In the genomic region with DNA sequence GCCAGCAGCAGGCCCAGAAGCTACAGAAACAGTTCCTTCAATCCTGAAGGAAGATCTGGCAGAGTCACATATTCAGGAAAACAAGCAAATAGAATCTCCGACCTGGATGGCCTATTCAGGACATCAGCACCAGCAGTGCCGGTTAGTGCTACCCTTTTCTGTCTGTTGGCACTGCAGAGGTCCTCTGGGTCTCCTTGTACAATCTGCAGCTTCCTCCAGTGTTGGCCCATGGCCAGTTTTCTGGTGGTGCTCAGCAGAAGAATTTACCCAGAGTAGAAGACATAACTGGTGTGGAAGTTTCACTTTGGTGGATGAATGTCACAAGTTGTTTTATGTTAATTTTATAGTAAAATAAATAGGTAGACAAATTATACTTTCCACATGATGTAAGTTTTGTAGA, we compare ENCODE assay signal across 1 cellular context.
TF ChIP-seq lines count a peak whose summit lies in the region.

No MANE protein-coding gene starts in this region.

TF ChIP-seq in SK-N-SH, 30 proteins besides CTCF, POLR2A, EP300 and RAD21:
- TF ChIP-seq SIN3A (IDR thresholded peaks at IDR 0.05; ENCODE audit: borderline replicate concordance, low read depth, low read length), result no peak
- no peak for TF ChIP-seq TCF12 (IDR thresholded peaks at IDR 0.05)
- TF ChIP-seq EZH2phosphoT487 (IDR thresholded peaks at IDR 0.05; ENCODE audit: borderline replicate concordance, low read depth), result no peak
- TF ChIP-seq, protein P1, sequence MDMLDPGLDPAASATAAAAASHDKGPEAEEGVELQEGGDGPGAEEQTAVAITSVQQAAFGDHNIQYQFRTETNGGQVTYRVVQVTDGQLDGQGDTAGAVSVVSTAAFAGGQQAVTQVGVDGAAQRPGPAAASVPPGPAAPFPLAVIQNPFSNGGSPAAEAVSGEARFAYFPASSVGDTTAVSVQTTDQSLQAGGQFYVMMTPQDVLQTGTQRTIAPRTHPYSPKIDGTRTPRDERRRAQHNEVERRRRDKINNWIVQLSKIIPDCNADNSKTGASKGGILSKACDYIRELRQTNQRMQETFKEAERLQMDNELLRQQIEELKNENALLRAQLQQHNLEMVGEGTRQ (IDR thresholded peaks at IDR 0.05; ENCODE audit: borderline replicate concordance, low read depth, low read length), result no peak
- TF ChIP-seq JUND (IDR thresholded peaks at IDR 0.05), result no peak
- no peak for TF ChIP-seq MXI1 (IDR thresholded peaks at IDR 0.05; ENCODE audit: low read depth, low read length)
- no peak for TF ChIP-seq ELF1 (IDR thresholded peaks at IDR 0.05)
- TF ChIP-seq, protein P2, sequence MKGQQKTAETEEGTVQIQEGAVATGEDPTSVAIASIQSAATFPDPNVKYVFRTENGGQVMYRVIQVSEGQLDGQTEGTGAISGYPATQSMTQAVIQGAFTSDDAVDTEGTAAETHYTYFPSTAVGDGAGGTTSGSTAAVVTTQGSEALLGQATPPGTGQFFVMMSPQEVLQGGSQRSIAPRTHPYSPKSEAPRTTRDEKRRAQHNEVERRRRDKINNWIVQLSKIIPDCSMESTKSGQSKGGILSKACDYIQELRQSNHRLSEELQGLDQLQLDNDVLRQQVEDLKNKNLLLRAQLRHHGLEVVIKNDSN (IDR thresholded peaks at IDR 0.05; ENCODE audit: borderline replicate concordance, low read depth), result no peak
- TF ChIP-seq FOXM1 (IDR thresholded peaks at IDR 0.05; ENCODE audit: low read depth), result no peak
- no peak for TF ChIP-seq ZBTB33 (IDR thresholded peaks at IDR 0.05; ENCODE audit: borderline replicate concordance, low read depth)
- no peak for TF ChIP-seq FOSL2 (IDR thresholded peaks at IDR 0.05; ENCODE audit: borderline replicate concordance, low read depth)
- TF ChIP-seq PBX3 (IDR thresholded peaks at IDR 0.05), result no peak
- TF ChIP-seq RFX5 (IDR thresholded peaks at IDR 0.05; ENCODE audit: low read length), result no peak
- no peak for TF ChIP-seq POLR2AphosphoS5 (IDR thresholded peaks at IDR 0.05; ENCODE audit: low read depth, low read length)
- TF ChIP-seq, protein P3, sequence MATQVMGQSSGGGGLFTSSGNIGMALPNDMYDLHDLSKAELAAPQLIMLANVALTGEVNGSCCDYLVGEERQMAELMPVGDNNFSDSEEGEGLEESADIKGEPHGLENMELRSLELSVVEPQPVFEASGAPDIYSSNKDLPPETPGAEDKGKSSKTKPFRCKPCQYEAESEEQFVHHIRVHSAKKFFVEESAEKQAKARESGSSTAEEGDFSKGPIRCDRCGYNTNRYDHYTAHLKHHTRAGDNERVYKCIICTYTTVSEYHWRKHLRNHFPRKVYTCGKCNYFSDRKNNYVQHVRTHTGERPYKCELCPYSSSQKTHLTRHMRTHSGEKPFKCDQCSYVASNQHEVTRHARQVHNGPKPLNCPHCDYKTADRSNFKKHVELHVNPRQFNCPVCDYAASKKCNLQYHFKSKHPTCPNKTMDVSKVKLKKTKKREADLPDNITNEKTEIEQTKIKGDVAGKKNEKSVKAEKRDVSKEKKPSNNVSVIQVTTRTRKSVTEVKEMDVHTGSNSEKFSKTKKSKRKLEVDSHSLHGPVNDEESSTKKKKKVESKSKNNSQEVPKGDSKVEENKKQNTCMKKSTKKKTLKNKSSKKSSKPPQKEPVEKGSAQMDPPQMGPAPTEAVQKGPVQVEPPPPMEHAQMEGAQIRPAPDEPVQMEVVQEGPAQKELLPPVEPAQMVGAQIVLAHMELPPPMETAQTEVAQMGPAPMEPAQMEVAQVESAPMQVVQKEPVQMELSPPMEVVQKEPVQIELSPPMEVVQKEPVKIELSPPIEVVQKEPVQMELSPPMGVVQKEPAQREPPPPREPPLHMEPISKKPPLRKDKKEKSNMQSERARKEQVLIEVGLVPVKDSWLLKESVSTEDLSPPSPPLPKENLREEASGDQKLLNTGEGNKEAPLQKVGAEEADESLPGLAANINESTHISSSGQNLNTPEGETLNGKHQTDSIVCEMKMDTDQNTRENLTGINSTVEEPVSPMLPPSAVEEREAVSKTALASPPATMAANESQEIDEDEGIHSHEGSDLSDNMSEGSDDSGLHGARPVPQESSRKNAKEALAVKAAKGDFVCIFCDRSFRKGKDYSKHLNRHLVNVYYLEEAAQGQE (IDR thresholded peaks at IDR 0.05; ENCODE audit: low read depth, low read length), result no peak
- TF ChIP-seq MAX (IDR thresholded peaks at IDR 0.05; ENCODE audit: low read depth), result no peak
- no peak for TF ChIP-seq SMC3 (IDR thresholded peaks at IDR 0.05; ENCODE audit: low read depth, low read length)
- TF ChIP-seq MEF2A (IDR thresholded peaks at IDR 0.05; ENCODE audit: borderline replicate concordance, low read depth), result no peak
